In the genomic region with DNA sequence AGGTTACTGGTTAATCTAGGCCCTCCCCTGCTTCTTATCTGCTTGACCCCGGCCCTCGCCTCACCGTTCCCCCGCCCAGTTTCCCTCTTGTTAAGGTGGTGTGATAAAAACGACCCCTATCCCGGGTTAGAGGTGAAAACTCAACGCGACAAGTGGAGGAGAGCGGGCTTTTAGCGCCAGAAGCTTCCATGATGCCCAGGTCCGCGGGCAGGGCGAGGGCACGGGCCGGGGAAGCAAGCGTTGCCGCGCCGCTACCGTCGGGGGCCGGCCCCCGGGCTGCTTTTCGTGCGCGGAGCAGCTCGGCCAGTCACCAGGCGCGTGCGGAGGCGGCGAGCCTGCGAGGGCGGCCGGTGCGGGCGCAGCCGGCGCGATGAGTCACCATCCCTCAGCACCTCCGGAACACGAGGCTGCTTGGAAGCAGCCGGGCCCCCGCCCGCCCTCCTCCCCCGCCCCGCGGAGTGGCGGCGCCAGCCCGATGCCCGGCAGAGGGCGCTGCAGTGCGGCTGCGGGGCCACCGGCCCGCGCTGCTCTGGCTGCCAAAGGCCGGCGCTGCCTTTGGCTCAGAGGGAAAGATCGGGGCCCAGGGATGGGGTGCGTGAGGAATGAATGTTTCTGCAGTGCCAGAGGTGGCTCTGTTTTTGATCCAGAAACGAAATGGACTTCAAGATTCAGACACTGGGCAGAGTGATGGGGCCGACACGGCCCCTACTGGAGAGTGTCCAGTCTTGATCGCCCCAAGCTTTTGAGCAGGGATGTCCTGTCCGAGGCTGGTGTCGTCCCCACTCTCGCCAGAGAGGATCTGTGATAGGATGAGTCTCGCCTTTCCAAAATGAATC, we compare ENCODE assay signal across 1 cellular context.
TF ChIP-seq lines count a peak whose summit lies in the region.

No MANE protein-coding gene starts in this region.

TF ChIP-seq in HepG2, 621 proteins besides CTCF, POLR2A, EP300 and RAD21 (continued from another document and continues in another):
- TF ChIP-seq, protein P1, sequence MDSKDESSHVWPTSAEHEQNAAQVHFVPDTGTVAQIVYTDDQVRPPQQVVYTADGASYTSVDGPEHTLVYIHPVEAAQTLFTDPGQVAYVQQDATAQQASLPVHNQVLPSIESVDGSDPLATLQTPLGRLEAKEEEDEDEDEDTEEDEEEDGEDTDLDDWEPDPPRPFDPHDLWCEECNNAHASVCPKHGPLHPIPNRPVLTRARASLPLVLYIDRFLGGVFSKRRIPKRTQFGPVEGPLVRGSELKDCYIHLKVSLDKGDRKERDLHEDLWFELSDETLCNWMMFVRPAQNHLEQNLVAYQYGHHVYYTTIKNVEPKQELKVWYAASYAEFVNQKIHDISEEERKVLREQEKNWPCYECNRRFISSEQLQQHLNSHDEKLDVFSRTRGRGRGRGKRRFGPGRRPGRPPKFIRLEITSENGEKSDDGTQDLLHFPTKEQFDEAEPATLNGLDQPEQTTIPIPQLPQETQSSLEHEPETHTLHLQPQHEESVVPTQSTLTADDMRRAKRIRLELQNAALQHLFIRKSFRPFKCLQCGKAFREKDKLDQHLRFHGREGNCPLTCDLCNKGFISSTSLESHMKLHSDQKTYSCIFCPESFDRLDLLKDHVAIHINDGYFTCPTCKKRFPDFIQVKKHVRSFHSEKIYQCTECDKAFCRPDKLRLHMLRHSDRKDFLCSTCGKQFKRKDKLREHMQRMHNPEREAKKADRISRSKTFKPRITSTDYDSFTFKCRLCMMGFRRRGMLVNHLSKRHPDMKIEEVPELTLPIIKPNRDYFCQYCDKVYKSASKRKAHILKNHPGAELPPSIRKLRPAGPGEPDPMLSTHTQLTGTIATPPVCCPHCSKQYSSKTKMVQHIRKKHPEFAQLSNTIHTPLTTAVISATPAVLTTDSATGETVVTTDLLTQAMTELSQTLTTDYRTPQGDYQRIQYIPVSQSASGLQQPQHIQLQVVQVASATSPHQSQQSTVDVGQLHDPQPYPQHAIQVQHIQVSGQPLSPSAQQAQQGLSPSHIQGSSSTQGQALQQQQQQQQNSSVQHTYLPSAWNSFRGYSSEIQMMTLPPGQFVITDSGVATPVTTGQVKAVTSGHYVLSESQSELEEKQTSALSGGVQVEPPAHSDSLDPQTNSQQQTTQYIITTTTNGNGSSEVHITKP (CRISPR knock-in tag; IDR thresholded peaks at IDR 0.05; ENCODE audit: low read depth): no peak
- TF ChIP-seq AKAP8 (CRISPR knock-in tag; IDR thresholded peaks at IDR 0.05): no peak
- TF ChIP-seq RNF2 (conservative IDR thresholded peaks at IDR 0.05; ENCODE audit: low read depth): peak; percentile 75
- TF ChIP-seq MBD4 (IDR thresholded peaks at IDR 0.05; ENCODE audit: borderline replicate concordance, low read length): no peak
- TF ChIP-seq HNRNPL (IDR thresholded peaks at IDR 0.05; ENCODE audit: low read depth, low read length): no peak
- 0 out of 2 replicates have a peak, but pooled peaks have one; percentile 46 for TF ChIP-seq ZNF329 (CRISPR knock-in tag; IDR thresholded peaks at IDR 0.05; ENCODE audit: low read depth)
- TF ChIP-seq ZFAT (CRISPR knock-in tag; conservative IDR thresholded peaks at IDR 0.05): 0 out of 2 replicates have a peak, but pooled peaks have one; percentile 53
- no peak for TF ChIP-seq TCF7L2 (IDR thresholded peaks at IDR 0.05; ENCODE audit: low read depth, low read length)
- no peak for TF ChIP-seq ZBTB42 (CRISPR knock-in tag; IDR thresholded peaks at IDR 0.05)
- TF ChIP-seq, protein P2, sequence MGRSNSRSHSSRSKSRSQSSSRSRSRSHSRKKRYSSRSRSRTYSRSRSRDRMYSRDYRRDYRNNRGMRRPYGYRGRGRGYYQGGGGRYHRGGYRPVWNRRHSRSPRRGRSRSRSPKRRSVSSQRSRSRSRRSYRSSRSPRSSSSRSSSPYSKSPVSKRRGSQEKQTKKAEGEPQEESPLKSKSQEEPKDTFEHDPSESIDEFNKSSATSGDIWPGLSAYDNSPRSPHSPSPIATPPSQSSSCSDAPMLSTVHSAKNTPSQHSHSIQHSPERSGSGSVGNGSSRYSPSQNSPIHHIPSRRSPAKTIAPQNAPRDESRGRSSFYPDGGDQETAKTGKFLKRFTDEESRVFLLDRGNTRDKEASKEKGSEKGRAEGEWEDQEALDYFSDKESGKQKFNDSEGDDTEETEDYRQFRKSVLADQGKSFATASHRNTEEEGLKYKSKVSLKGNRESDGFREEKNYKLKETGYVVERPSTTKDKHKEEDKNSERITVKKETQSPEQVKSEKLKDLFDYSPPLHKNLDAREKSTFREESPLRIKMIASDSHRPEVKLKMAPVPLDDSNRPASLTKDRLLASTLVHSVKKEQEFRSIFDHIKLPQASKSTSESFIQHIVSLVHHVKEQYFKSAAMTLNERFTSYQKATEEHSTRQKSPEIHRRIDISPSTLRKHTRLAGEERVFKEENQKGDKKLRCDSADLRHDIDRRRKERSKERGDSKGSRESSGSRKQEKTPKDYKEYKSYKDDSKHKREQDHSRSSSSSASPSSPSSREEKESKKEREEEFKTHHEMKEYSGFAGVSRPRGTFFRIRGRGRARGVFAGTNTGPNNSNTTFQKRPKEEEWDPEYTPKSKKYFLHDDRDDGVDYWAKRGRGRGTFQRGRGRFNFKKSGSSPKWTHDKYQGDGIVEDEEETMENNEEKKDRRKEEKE (IDR thresholded peaks at IDR 0.05): no peak
- 0 out of 2 replicates have a peak, but pooled peaks have one; percentile 52 for TF ChIP-seq ZNF841 (CRISPR knock-in tag; IDR thresholded peaks at IDR 0.05; ENCODE audit: borderline replicate concordance)
- TF ChIP-seq, protein P3, sequence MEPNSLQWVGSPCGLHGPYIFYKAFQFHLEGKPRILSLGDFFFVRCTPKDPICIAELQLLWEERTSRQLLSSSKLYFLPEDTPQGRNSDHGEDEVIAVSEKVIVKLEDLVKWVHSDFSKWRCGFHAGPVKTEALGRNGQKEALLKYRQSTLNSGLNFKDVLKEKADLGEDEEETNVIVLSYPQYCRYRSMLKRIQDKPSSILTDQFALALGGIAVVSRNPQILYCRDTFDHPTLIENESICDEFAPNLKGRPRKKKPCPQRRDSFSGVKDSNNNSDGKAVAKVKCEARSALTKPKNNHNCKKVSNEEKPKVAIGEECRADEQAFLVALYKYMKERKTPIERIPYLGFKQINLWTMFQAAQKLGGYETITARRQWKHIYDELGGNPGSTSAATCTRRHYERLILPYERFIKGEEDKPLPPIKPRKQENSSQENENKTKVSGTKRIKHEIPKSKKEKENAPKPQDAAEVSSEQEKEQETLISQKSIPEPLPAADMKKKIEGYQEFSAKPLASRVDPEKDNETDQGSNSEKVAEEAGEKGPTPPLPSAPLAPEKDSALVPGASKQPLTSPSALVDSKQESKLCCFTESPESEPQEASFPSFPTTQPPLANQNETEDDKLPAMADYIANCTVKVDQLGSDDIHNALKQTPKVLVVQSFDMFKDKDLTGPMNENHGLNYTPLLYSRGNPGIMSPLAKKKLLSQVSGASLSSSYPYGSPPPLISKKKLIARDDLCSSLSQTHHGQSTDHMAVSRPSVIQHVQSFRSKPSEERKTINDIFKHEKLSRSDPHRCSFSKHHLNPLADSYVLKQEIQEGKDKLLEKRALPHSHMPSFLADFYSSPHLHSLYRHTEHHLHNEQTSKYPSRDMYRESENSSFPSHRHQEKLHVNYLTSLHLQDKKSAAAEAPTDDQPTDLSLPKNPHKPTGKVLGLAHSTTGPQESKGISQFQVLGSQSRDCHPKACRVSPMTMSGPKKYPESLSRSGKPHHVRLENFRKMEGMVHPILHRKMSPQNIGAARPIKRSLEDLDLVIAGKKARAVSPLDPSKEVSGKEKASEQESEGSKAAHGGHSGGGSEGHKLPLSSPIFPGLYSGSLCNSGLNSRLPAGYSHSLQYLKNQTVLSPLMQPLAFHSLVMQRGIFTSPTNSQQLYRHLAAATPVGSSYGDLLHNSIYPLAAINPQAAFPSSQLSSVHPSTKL (CRISPR knock-in tag; IDR thresholded peaks at IDR 0.05): 0 out of 2 replicates have a peak, but pooled peaks have one; percentile 35
- TF ChIP-seq CCDC6 (CRISPR knock-in tag; IDR thresholded peaks at IDR 0.05): peak; percentile 68; the same call in 1 of the 2 replicates
- TF ChIP-seq, protein P4, sequence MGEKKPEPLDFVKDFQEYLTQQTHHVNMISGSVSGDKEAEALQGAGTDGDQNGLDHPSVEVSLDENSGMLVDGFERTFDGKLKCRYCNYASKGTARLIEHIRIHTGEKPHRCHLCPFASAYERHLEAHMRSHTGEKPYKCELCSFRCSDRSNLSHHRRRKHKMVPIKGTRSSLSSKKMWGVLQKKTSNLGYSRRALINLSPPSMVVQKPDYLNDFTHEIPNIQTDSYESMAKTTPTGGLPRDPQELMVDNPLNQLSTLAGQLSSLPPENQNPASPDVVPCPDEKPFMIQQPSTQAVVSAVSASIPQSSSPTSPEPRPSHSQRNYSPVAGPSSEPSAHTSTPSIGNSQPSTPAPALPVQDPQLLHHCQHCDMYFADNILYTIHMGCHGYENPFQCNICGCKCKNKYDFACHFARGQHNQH (CRISPR knock-in tag; IDR thresholded peaks at IDR 0.05): peak; percentile 22; the same call in 1 of the 2 replicates
- no peak for TF ChIP-seq NFYC (CRISPR knock-in tag; IDR thresholded peaks at IDR 0.05)
- peak; percentile 49; the same call in 1 of the 2 replicates for TF ChIP-seq HOXA5 (CRISPR knock-in tag; IDR thresholded peaks at IDR 0.05)
- no peak for TF ChIP-seq ZBTB8A (CRISPR knock-in tag; IDR thresholded peaks at IDR 0.05; ENCODE audit: borderline replicate concordance, low read depth)
- TF ChIP-seq, protein P5, sequence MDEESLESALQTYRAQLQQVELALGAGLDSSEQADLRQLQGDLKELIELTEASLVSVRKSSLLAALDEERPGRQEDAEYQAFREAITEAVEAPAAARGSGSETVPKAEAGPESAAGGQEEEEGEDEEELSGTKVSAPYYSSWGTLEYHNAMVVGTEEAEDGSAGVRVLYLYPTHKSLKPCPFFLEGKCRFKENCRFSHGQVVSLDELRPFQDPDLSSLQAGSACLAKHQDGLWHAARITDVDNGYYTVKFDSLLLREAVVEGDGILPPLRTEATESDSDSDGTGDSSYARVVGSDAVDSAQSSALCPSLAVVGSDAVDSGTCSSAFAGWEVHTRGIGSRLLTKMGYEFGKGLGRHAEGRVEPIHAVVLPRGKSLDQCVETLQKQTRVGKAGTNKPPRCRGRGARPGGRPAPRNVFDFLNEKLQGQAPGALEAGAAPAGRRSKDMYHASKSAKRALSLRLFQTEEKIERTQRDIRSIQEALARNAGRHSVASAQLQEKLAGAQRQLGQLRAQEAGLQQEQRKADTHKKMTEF (CRISPR knock-in tag; IDR thresholded peaks at IDR 0.05): no peak
- TF ChIP-seq, protein P6, sequence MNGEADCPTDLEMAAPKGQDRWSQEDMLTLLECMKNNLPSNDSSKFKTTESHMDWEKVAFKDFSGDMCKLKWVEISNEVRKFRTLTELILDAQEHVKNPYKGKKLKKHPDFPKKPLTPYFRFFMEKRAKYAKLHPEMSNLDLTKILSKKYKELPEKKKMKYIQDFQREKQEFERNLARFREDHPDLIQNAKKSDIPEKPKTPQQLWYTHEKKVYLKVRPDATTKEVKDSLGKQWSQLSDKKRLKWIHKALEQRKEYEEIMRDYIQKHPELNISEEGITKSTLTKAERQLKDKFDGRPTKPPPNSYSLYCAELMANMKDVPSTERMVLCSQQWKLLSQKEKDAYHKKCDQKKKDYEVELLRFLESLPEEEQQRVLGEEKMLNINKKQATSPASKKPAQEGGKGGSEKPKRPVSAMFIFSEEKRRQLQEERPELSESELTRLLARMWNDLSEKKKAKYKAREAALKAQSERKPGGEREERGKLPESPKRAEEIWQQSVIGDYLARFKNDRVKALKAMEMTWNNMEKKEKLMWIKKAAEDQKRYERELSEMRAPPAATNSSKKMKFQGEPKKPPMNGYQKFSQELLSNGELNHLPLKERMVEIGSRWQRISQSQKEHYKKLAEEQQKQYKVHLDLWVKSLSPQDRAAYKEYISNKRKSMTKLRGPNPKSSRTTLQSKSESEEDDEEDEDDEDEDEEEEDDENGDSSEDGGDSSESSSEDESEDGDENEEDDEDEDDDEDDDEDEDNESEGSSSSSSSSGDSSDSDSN (CRISPR knock-in tag; IDR thresholded peaks at IDR 0.05): peak; percentile 61; the same call in 1 of the 2 replicates
- no peak for TF ChIP-seq ZNF292 (CRISPR knock-in tag; IDR thresholded peaks at IDR 0.05; ENCODE audit: borderline replicate concordance, low read depth)
- TF ChIP-seq, protein P7, sequence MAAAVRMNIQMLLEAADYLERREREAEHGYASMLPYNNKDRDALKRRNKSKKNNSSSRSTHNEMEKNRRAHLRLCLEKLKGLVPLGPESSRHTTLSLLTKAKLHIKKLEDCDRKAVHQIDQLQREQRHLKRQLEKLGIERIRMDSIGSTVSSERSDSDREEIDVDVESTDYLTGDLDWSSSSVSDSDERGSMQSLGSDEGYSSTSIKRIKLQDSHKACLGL (CRISPR knock-in tag; IDR thresholded peaks at IDR 0.05): peak; percentile 69; the same call in 1 of the 2 replicates
- TF ChIP-seq RFX1 (IDR thresholded peaks at IDR 0.05): no peak
- no peak for TF ChIP-seq LCORL (IDR thresholded peaks at IDR 0.05)
- no peak for TF ChIP-seq LCORL (CRISPR knock-in tag; IDR thresholded peaks at IDR 0.05)
- TF ChIP-seq ZNF776 (CRISPR knock-in tag; IDR thresholded peaks at IDR 0.05): peak; percentile 80
- TF ChIP-seq, protein P8, sequence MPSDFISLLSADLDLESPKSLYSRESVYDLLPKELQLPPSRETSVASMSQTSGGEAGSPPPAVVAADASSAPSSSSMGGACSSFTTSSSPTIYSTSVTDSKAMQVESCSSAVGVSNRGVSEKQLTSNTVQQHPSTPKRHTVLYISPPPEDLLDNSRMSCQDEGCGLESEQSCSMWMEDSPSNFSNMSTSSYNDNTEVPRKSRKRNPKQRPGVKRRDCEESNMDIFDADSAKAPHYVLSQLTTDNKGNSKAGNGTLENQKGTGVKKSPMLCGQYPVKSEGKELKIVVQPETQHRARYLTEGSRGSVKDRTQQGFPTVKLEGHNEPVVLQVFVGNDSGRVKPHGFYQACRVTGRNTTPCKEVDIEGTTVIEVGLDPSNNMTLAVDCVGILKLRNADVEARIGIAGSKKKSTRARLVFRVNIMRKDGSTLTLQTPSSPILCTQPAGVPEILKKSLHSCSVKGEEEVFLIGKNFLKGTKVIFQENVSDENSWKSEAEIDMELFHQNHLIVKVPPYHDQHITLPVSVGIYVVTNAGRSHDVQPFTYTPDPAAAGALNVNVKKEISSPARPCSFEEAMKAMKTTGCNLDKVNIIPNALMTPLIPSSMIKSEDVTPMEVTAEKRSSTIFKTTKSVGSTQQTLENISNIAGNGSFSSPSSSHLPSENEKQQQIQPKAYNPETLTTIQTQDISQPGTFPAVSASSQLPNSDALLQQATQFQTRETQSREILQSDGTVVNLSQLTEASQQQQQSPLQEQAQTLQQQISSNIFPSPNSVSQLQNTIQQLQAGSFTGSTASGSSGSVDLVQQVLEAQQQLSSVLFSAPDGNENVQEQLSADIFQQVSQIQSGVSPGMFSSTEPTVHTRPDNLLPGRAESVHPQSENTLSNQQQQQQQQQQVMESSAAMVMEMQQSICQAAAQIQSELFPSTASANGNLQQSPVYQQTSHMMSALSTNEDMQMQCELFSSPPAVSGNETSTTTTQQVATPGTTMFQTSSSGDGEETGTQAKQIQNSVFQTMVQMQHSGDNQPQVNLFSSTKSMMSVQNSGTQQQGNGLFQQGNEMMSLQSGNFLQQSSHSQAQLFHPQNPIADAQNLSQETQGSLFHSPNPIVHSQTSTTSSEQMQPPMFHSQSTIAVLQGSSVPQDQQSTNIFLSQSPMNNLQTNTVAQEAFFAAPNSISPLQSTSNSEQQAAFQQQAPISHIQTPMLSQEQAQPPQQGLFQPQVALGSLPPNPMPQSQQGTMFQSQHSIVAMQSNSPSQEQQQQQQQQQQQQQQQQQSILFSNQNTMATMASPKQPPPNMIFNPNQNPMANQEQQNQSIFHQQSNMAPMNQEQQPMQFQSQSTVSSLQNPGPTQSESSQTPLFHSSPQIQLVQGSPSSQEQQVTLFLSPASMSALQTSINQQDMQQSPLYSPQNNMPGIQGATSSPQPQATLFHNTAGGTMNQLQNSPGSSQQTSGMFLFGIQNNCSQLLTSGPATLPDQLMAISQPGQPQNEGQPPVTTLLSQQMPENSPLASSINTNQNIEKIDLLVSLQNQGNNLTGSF (CRISPR knock-in tag; IDR thresholded peaks at IDR 0.05): peak; percentile 89
- peak; percentile 65 for TF ChIP-seq BHLHE40 (IDR thresholded peaks at IDR 0.05; ENCODE audit: low read length)
- peak; percentile 59; the same call in 1 of the 2 replicates for TF ChIP-seq ZSCAN31 (CRISPR knock-in tag; IDR thresholded peaks at IDR 0.05; ENCODE audit: low read depth)
